9 cellular contexts compared by ENCODE assay signal in genomic region chr7:101173752-101174244, GRCh38. TPM values are rescaled to one million over a fixed set of nuclear protein-coding genes. Genes with fewer than 3 reads are reported as not detected.
DNase-seq lines count a peak whose midpoint lies in the region; ATAC-seq and TF ChIP-seq lines count a peak whose summit lies in the region.
"Had no signal": no experiment of that assay in that cellular context is flagged by ENCODE, and none has a peak within 500 bp of the region (broad histone marks: within the 10 kb centered on the region; RNA-seq: fewer than 3 reads in every experiment).

No MANE protein-coding gene starts in this region.

- TF ChIP-seq CTCF in Panc1 (IDR thresholded peaks at IDR 0.05) (no peak), esophagus squamous epithelium (IDR thresholded peaks at IDR 0.05) (no peak)

- 3 to 8% methylated on average over 16 of the region's 16 CpGs for WGBS in esophagus squamous epithelium, 2 donors

- DNase-seq in Panc1 (ENCODE audit: low read depth, low spot score) (no peak), left colon (peak in 1 of 2 donors; percentile 39), esophagus squamous epithelium (lab: John Stamatoyannopoulos, UW) (no peak), mesenteric fat pad (ENCODE audit: low spot score) (no peak), H4 (ENCODE audit: low spot score) (no peak)
- DNase-seq in activated gamma-delta T cell treated with anti-CD3 and anti-CD28 coated beads, Interleukin-2, amount 50 U/mL, for 16 hours (ENCODE audit: low read depth), result peak; percentile 34

- POLR2A ChIA-PET in Panc1 (lab: Charles Lee), result interaction anchor here (0.6 to 1.7 kb wide), 4 partner anchors 15 to 44 kb away, joined by 4 to 7 read pairs (median 6); partner anchors contain the start of gene ZNHIT1

- H2AFZ ChIP-seq in ACC112 (ENCODE audit: low read length, unreplicated experiment), result no peak overlapping the region

- peaks cover 24% of the 10 kb centered on the region for H3K4me1 ChIP-seq in ACC112 (ENCODE audit: control insufficient read depth, insufficient read depth, low read length, unreplicated experiment)
- H3K4me1 ChIP-seq in Panc1 (ENCODE audit: control insufficient read depth, insufficient read depth, low read length), result peaks cover 33% of the 10 kb centered on the region
- peaks cover 24 to 58% (median 24%) of the 10 kb centered on the region in 3 donors for H3K4me1 ChIP-seq in esophagus squamous epithelium

- no peaks in the 10 kb centered on the region for H3K36me3 ChIP-seq in ACC112 (ENCODE audit: insufficient read depth, low read length)
- no peaks in the 10 kb centered on the region for H3K36me3 ChIP-seq in Panc1 (ENCODE audit: control insufficient read depth, insufficient read depth, low read length)
- H3K36me3 ChIP-seq in esophagus squamous epithelium, result no peaks in the 10 kb centered on the region

- H3K9me3 ChIP-seq in Panc1 (ENCODE audit: control insufficient read depth, insufficient read depth, low read depth, low read length) (no peaks in the 10 kb centered on the region), esophagus squamous epithelium (no peaks in the 10 kb centered on the region)

- CTCF ChIA-PET in Panc1 (lab: Charles Lee), result interaction anchor here (0.9 to 1.0 kb wide), 2 partner anchors 19 to 22 kb away, joined by 3 to 7 read pairs; no protein-coding TSS in a partner anchor

- no peaks in the 10 kb centered on the region for H3K79me2 ChIP-seq in ACC112 (ENCODE audit: control insufficient read depth, insufficient read depth, low read length, unreplicated experiment)

- H3K27ac ChIP-seq in ACC112 (ENCODE audit: low read depth, low read length), result peak overlapping the region; percentile 25; the same call in 1 of the 2 replicates
- no peak overlapping the region for H3K27ac ChIP-seq in Panc1 (ENCODE audit: low read length)
- no peak overlapping the region for H3K27ac ChIP-seq in esophagus squamous epithelium

- peak overlapping the region; percentile 70 for H3K4me3 ChIP-seq in ACC112 (ENCODE audit: low read depth, low read length)
- peak overlapping the region; percentile 31 to 62 for H3K4me3 ChIP-seq in Panc1 (ENCODE audit: low read depth in 2 of 2, low read length in 2 of 2)
- H3K4me3 ChIP-seq in esophagus squamous epithelium, result peak overlapping the region in 2 of 4 donors; percentile 18 to 47

- intact Hi-C loops in Panc1 (cut with micrococcal nuclease; ENCODE audit: unreplicated experiment), result no loop called here
- intact Hi-C loops in left colon (cut with DNase I, micrococcal nuclease), result no loop called here
- intact Hi-C loops in esophagus squamous epithelium (cut with DNase I), result no loop called here

- TF ChIP-seq POLR2A in esophagus squamous epithelium (IDR thresholded peaks at IDR 0.05), result no peak

- in situ Hi-C loops in Panc1 (cut with HindIII; ENCODE audit: low pct_unique_long_range_greater_than_20kb, low sequenced_read_pairs), result no loop called here

- BruUV-seq in Panc1 (replicated peaks; lab: Mats Ljungman, UMichigan), result no TSS peak

- ATAC-seq in GM21786 (IDR thresholded peaks at IDR 0.05; ENCODE audit: unreplicated experiment) (peak; percentile 49), Panc1 (peak; percentile 74), left colon (peak; percentile 55)

- H3K27me3 ChIP-seq in ACC112 (ENCODE audit: insufficient read depth, low read length), result peaks cover 75% of the 10 kb centered on the region
- peaks cover 16% of the 10 kb centered on the region for H3K27me3 ChIP-seq in Panc1 (ENCODE audit: control insufficient read depth, insufficient read depth, low read length)
- peaks cover 28 to 100% (median 71%) of the 10 kb centered on the region in 4 donors for H3K27me3 ChIP-seq in esophagus squamous epithelium

RNA-seq across cellular contexts. Expression of gene NAT16, which starts 6.3 kb away (rescaled TPM):
- total RNA-seq in Panc1 (2021; ENCODE audit: unreplicated experiment), result 0.15 TPM
- polyA plus RNA-seq in Panc1 (2012; ENCODE audit: insufficient read length), result not detected
- total RNA-seq in left colon, result not detected
- total RNA-seq in esophagus squamous epithelium, result not detected
- total RNA-seq in mesenteric fat pad, result not detected
- not detected in 2 replicates for total RNA-seq in H4 (2014; rRNA removed; shearing (Covaris generic))
- polyA plus RNA-seq: thymus had no signal

RNA-seq across cellular contexts. Expression of gene VGF, which starts 8.4 kb away (rescaled TPM):
- total RNA-seq in Panc1 (2021; ENCODE audit: unreplicated experiment) (4.4 TPM), left colon (under 1 TPM; 0.40 to 0.73 TPM), esophagus squamous epithelium (not detected), mesenteric fat pad (0.22 TPM)
- polyA plus RNA-seq in Panc1 (2012; ENCODE audit: insufficient read length), result 10.8 TPM
- total RNA-seq in H4 (2014; rRNA removed; shearing (Covaris generic)), result 3.6 and 7.1 TPM in 2 replicates

RNA-seq across cellular contexts. Expression of gene AP1S1, which starts 19.5 kb away (rescaled TPM):
- total RNA-seq in Panc1 (2021; ENCODE audit: unreplicated experiment) (74.2 TPM), left colon (10 to 100 TPM; 70.5 to 84.8 TPM), esophagus squamous epithelium (100 to 1,000 TPM in 1 of 4 donors, 10 to 100 TPM in 3; 42.7 to 144 (median 64.3) TPM), mesenteric fat pad (30.4 TPM)
- polyA plus RNA-seq in Panc1 (2012; ENCODE audit: insufficient read length), result 152 TPM
- 148 and 186 TPM in 2 replicates for total RNA-seq in H4 (2014; rRNA removed; shearing (Covaris generic))

RNA-seq across cellular contexts. Expression of gene MOGAT3, which starts 27.0 kb away (rescaled TPM):
- total RNA-seq in Panc1 (2021; ENCODE audit: unreplicated experiment), result 0.23 TPM
- 0.11 TPM for polyA plus RNA-seq in Panc1 (2012; ENCODE audit: insufficient read length)
- 10 to 100 TPM; 43.1 to 62.4 TPM for total RNA-seq in left colon
- total RNA-seq in esophagus squamous epithelium, result not detected
- total RNA-seq in mesenteric fat pad, result not detected
- total RNA-seq in H4 (2014; rRNA removed; shearing (Covaris generic)), result not detected in 2 replicates

RNA-seq across cellular contexts. Expression of gene PLOD3, which starts 43.6 kb away (rescaled TPM):
- 93.0 TPM for total RNA-seq in Panc1 (2021; ENCODE audit: unreplicated experiment)
- 122 TPM for polyA plus RNA-seq in Panc1 (2012; ENCODE audit: insufficient read length)
- total RNA-seq in left colon, result 10 to 100 TPM; 81.9 to 85.9 TPM
- total RNA-seq in esophagus squamous epithelium, result 10 to 100 TPM in 2 of 4 donors, 1 to 10 TPM in 2; 2.5 to 14.5 (median 9.7) TPM
- 74.3 TPM for total RNA-seq in mesenteric fat pad
- total RNA-seq in H4 (2014; rRNA removed; shearing (Covaris generic)), result 32.7 and 41.3 TPM in 2 replicates
